10 cellular contexts compared by ENCODE assay signal in genomic region chr12:118188690-118189371, GRCh38. TPM values are rescaled to one million over a fixed set of nuclear protein-coding genes. Genes with fewer than 3 reads are reported as not detected.
DNase-seq lines count a peak whose midpoint lies in the region; TF ChIP-seq lines count a peak whose summit lies in the region.
"Had no signal": no experiment of that assay in that cellular context is flagged by ENCODE, and none has a peak within 500 bp of the region (broad histone marks: within the 10 kb centered on the region; RNA-seq: fewer than 3 reads in every experiment).

No MANE protein-coding gene starts in this region.

- no peaks in the 10 kb centered on the region for H3K36me3 ChIP-seq in SK-N-MC (ENCODE audit: insufficient read depth, low read length)

- TF ChIP-seq CTCF in foreskin fibroblast (IDR thresholded peaks at IDR 0.05; ENCODE audit: low read depth, low read length): no peak
- TF ChIP-seq CTCF in osteocyte (IDR thresholded peaks at IDR 0.05): no peak

- no peak overlapping the region for H3K27ac ChIP-seq in SK-N-MC

- H3K4me3 ChIP-seq in SK-N-MC: peak overlapping the region; percentile 77
- peak overlapping the region; percentile 49 to 64 for H3K4me3 ChIP-seq in foreskin fibroblast (ENCODE audit: low read depth in 1 of 2, low read length in 2 of 2)

- H3K4me3 Mint-ChIP-seq in osteocyte (ENCODE audit: unreplicated experiment): peak overlapping the region; percentile 48

- peaks cover 36% of the 10 kb centered on the region for H3K4me1 Mint-ChIP-seq in osteocyte (ENCODE audit: unreplicated experiment)

- peaks cover 2% of the 10 kb centered on the region for H3K36me3 Mint-ChIP-seq in osteocyte (ENCODE audit: unreplicated experiment)

- no peaks in the 10 kb centered on the region for H3K27me3 Mint-ChIP-seq in osteocyte (ENCODE audit: unreplicated experiment)

- H3K9ac ChIP-seq in SK-N-MC (ENCODE audit: insufficient read length): no peak overlapping the region
- H3K9ac ChIP-seq: parathyroid adenoma had no signal

- no peaks in the 10 kb centered on the region for H3K9me3 ChIP-seq in SK-N-MC (ENCODE audit: low read depth, low read length)

- DNase-seq in C1 segment of cervical spinal cord (lab: John Stamatoyannopoulos, UW) (peak in 12 of 14 donors; percentile 5 to 73 (median 39)), SK-N-MC (ENCODE audit: low read depth, low spot score) (no peak), foreskin fibroblast (peak; percentile 50 to 78), osteocyte (ENCODE audit: extremely low spot score, unreplicated experiment) (no peak), AML-193 (lab: John Stamatoyannopoulos, UW) (no peak), cortex of kidney (lab: John Stamatoyannopoulos, UW) (no peak), T1000 (lab: John Stamatoyannopoulos, UW) (no peak)
- DNase-seq in activated CD8-positive, alpha-beta memory T cell treated with anti-CD3 and anti-CD28 coated beads, Interleukin-2, amount 50 U/mL, for 48 hours: no peak
- DNase-seq: activated naive CD4-positive, alpha-beta T cell treated with anti-CD3 and anti-CD28 coated beads, Interleukin-2, amount 50 U/mL, for 16 hours had no signal

- H3K27ac Mint-ChIP-seq in osteocyte (ENCODE audit: unreplicated experiment): peak overlapping the region; percentile 94

- no peaks in the 10 kb centered on the region for H3K9me3 Mint-ChIP-seq in osteocyte (ENCODE audit: unreplicated experiment)

RNA-seq across cellular contexts. Expression of gene PEBP1, which starts 52.9 kb away (rescaled TPM):
- total RNA-seq in osteocyte: 216 and 221 TPM in 2 replicates

Comparison
In these comparisons a context has a peak if more than half of its experiments do, and no peak if none do; other contexts are left out.
1. DNase-seq: peak in C1 segment of cervical spinal cord (12 of 14) and foreskin fibroblast (2 of 2); none in SK-N-MC (single experiment), osteocyte (single experiment), AML-193 (0 of 2), cortex of kidney (single experiment), T1000 (single experiment) and activated CD8-positive, alpha-beta memory T cell treated with anti-CD3 and anti-CD28 coated beads, Interleukin-2, amount 50 U/mL, for 48 hours (single experiment).